ENCODE assay signal across 12 cellular contexts in genomic region chr10:120962386-120963052, GRCh38.
"Had no signal": no experiment of that assay in that cellular context is flagged by ENCODE, and none has a peak within 500 bp of the region (broad histone marks: within the 10 kb centered on the region; RNA-seq: fewer than 3 reads in every experiment).

No MANE protein-coding gene starts in this region.

- H3K36me3 ChIP-seq: heart left ventricle, suprapubic skin had no signal

- H3K27me3 ChIP-seq: suprapubic skin had no signal

- H3K9me3 ChIP-seq: heart left ventricle, psoas muscle, suprapubic skin had no signal

- DNase-seq: activated CD4-positive, alpha-beta memory T cell treated with anti-CD3 and anti-CD28 coated beads for 36 hours; activated CD4-positive, CD25-positive, alpha-beta regulatory T cell treated with anti-CD3 and anti-CD28 coated beads, Interleukin-2, amount 50 U/mL, for 72 hours; activated gamma-delta T cell; activated T-cell treated with anti-CD3 and anti-CD28 coated beads, Interleukin-2, amount 50 U/mL, for 48 hours; foreskin melanocyte; heart left ventricle; occipital lobe; psoas muscle; stimulated activated CD4-positive, alpha-beta T cell treated with anti-CD3 and anti-CD28 coated beads, Interleukin-2, amount 100 ng/mL, for 48 hours; stimulated activated naive CD8-positive, alpha-beta T cell treated with anti-CD3 and anti-CD28 coated beads, Interleukin-15, Interleukin-2, amounts not matched to agents 100 U/mL and 50 U/mL, for 24 hours; T-helper 17 cell had no signal

- H3K4me3 ChIP-seq: heart left ventricle, psoas muscle, suprapubic skin had no signal

- H3K4me1 ChIP-seq: psoas muscle had no signal

- ATAC-seq: psoas muscle; stimulated activated naive CD8-positive, alpha-beta T cell treated with anti-CD3 and anti-CD28 coated beads, Interleukin-15, Interleukin-2, amounts not matched to agents 100 U/mL and 50 U/mL, for 24 hours; T-helper 17 cell had no signal

- H3K27ac ChIP-seq: heart left ventricle, psoas muscle, suprapubic skin had no signal
